23 cellular contexts compared by ENCODE assay signal in the genomic region with DNA sequence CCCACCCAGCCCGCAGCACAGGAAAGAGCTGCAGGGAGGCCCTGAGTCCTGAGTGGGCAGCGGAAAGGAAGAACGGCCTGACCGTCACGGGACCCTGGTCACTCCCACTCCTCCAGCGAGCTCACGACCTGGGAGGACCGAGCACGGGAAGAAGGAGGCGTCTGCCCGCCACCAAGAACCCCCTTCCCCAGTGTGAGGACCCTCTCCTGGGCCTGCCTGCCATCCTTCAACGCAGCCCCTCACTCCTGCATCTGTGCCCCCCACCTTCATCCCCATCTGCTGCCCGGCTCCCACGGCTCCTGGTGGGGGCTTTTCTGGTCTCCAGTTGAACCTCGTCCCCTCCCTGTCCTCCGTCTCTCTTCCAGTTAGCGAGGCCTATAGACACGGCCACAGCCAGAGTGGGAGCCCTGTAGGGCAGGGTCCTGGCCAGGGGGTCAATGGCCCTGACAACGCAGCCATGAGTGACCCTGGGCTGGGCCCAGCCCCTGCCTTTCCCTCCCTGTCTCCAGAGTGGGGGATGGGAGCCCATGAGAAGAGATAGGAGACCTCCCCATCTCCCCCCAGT. TPM values are rescaled to one million over a fixed set of nuclear protein-coding genes. Genes with fewer than 3 reads are reported as not detected.
A peak's percentile ranks its signal among the peaks of the same experiment; 100 is the strongest.
DNase-seq lines count a peak whose midpoint lies in the region; ATAC-seq and TF ChIP-seq lines count a peak whose summit lies in the region.
"Had no signal": no experiment of that assay in that cellular context is flagged by ENCODE, and none has a peak within 500 bp of the region (broad histone marks: within the 10 kb centered on the region; RNA-seq: fewer than 3 reads in every experiment).

No MANE protein-coding gene starts in this region.

- H3K4me1 ChIP-seq in esophagus muscularis mucosa = peaks cover 0 to 12% (median 6%) of the 10 kb centered on the region in 4 donors
- H3K4me1 ChIP-seq in osteoblast (ENCODE audit: insufficient read depth, low read length) = no peaks in the 10 kb centered on the region
- H3K4me1 ChIP-seq in CD8-positive, alpha-beta memory T cell (ENCODE audit: insufficient read depth, low read length) = no peaks in the 10 kb centered on the region

- H3K79me2 ChIP-seq in osteoblast (ENCODE audit: insufficient read depth, low read length) = no peaks in the 10 kb centered on the region

- H3K4me1 Mint-ChIP-seq in stimulated activated naive CD8-positive, alpha-beta T cell treated with anti-CD3 and anti-CD28 coated beads, Interleukin-15, amount 100 ng/mL, for 72 hours = peaks cover under 1% of the 10 kb centered on the region
- H3K4me1 Mint-ChIP-seq in CD8-positive, alpha-beta memory T cell = peaks cover 0 to 9% (median 6%) of the 10 kb centered on the region in 3 donors

- H3K4me3 ChIP-seq in esophagus muscularis mucosa = no peak overlapping the region
- H3K4me3 ChIP-seq in osteoblast (ENCODE audit: insufficient read depth, low read length) = no peak overlapping the region
- H3K4me3 ChIP-seq in CD8-positive, alpha-beta memory T cell (ENCODE audit: low read length) = no peak overlapping the region
- H3K4me3 ChIP-seq: GM23338 had no signal

- peak overlapping the region in 1 of 2 donors; percentile 40 for H3K27ac Mint-ChIP-seq in stimulated activated naive CD8-positive, alpha-beta T cell treated with anti-CD3 and anti-CD28 coated beads, Interleukin-15, amount 100 ng/mL, for 72 hours
- H3K27ac Mint-ChIP-seq in CD8-positive, alpha-beta memory T cell = no peak overlapping the region
- H3K27ac Mint-ChIP-seq: GM23338 had no signal

- TF ChIP-seq POLR2A in esophagus muscularis mucosa (IDR thresholded peaks at IDR 0.05; ENCODE audit: low read depth) = no peak

- peak; percentile 13 for ATAC-seq in stimulated activated naive CD8-positive, alpha-beta T cell treated with anti-CD3 and anti-CD28 coated beads, Interleukin-15, amount 100 ng/mL, for 72 hours
- ATAC-seq in stimulated activated naive CD8-positive, alpha-beta T cell treated with anti-CD3 and anti-CD28 coated beads, Interleukin-15, Interleukin-2, amounts not matched to agents 100 U/mL and 50 U/mL, for 24 hours = no peak
- no peak for ATAC-seq in GM21786 (IDR thresholded peaks at IDR 0.05; ENCODE audit: unreplicated experiment)
- ATAC-seq: GM23338, Panc1 had no signal

- intact Hi-C loops in esophagus muscularis mucosa (cut with DNase I) = no loop called here

- POLR2A ChIA-PET in CD8-positive, alpha-beta memory T cell (lab: Charles Lee) = no interaction called here

- no peak overlapping the region for H3K4me2 ChIP-seq in osteoblast (ENCODE audit: insufficient read depth, low read length)
- H3K4me2 ChIP-seq: GM23338 had no signal

- 94% methylated on average over 19 of the region's 19 CpGs for WGBS in esophagus muscularis mucosa

- no peaks in the 10 kb centered on the region for H3K27me3 ChIP-seq in esophagus muscularis mucosa
- H3K27me3 ChIP-seq in osteoblast (ENCODE audit: insufficient read depth, low read length) = no peaks in the 10 kb centered on the region
- H3K27me3 ChIP-seq in CD8-positive, alpha-beta memory T cell (ENCODE audit: insufficient read depth, low read length, poor library complexity, severe bottlenecking) = no peaks in the 10 kb centered on the region

- H3K9me3 Mint-ChIP-seq in stimulated activated naive CD8-positive, alpha-beta T cell treated with anti-CD3 and anti-CD28 coated beads, Interleukin-15, amount 100 ng/mL, for 72 hours = peaks cover 5 to 14% of the 10 kb centered on the region in 2 donors
- H3K9me3 Mint-ChIP-seq in CD8-positive, alpha-beta memory T cell = peaks cover 0 to 11% (median 4%) of the 10 kb centered on the region in 5 donors

- TF ChIP-seq EP300 in esophagus muscularis mucosa (IDR thresholded peaks at IDR 0.05) = no peak

- H3K9me3 ChIP-seq in esophagus muscularis mucosa (peaks cover 0 to 21% (median 9%) of the 10 kb centered on the region in 4 donors), osteoblast (ENCODE audit: low read depth, low read length) (no peaks in the 10 kb centered on the region)
- H3K9me3 ChIP-seq in CD8-positive, alpha-beta memory T cell (ENCODE audit: low read length) = no peaks in the 10 kb centered on the region

- CTCF ChIA-PET in CD8-positive, alpha-beta memory T cell (lab: Charles Lee) = no interaction called here

- DNase-seq in stimulated activated naive CD8-positive, alpha-beta T cell treated with anti-CD3 and anti-CD28 coated beads, Interleukin-15, amount 100 ng/mL, for 72 hours = peak in 1 of 2 donors; percentile 3
- no peak for DNase-seq in stimulated activated naive CD8-positive, alpha-beta T cell treated with anti-CD3 and anti-CD28 coated beads, Interleukin-15, Interleukin-2, amounts not matched to agents 100 U/mL and 50 U/mL, for 24 hours
- peak; percentile 50 for DNase-seq in esophagus muscularis mucosa (ENCODE audit: extremely low spot score)
- peak; percentile 63 for DNase-seq in osteoblast (ENCODE audit: insufficient read length, low spot score, missing footprints)
- DNase-seq in CD8-positive, alpha-beta memory T cell = no peak
- DNase-seq in occipital lobe (lab: John Stamatoyannopoulos, UW) = no peak
- DNase-seq: CD4-positive, CD25-positive, alpha-beta regulatory T cell; COR-L47; DMS 273 treated with DMSO at 0.1 percent for 48 hours; DMS79 treated with DMSO at 0.1 percent for 48 hours; HCEC 1CT; Karpas-422; MV-4-11; NCI-H1105 treated with DMSO at 0.1 percent for 48 hours; NCI-H1694; NCI-H2081; NCI-H2171; NCI-H524; NCI-H774 had no signal

- H2AFZ ChIP-seq in osteoblast (ENCODE audit: low read length) = no peak overlapping the region
- H2AFZ ChIP-seq: GM23338 had no signal

- peaks cover 11 to 31% (median 15%) of the 10 kb centered on the region in 3 donors for H3K36me3 Mint-ChIP-seq in CD8-positive, alpha-beta memory T cell
- H3K36me3 Mint-ChIP-seq: IgD-negative memory B cell had no signal

- no peak overlapping the region for H3K27ac ChIP-seq in esophagus muscularis mucosa (replicated peaks in 1 of 4)
- no peak overlapping the region for H3K27ac ChIP-seq in osteoblast (ENCODE audit: low read depth, low read length)
- no peak overlapping the region for H3K27ac ChIP-seq in CD8-positive, alpha-beta memory T cell (ENCODE audit: low read depth, low read length)

- no peaks in the 10 kb centered on the region for H4K20me1 ChIP-seq in osteoblast (ENCODE audit: insufficient read depth, low read length)

- TF ChIP-seq CTCF in esophagus muscularis mucosa (IDR thresholded peaks at IDR 0.05) (no peak), osteoblast (IDR thresholded peaks at IDR 0.05; ENCODE audit: extremely low read depth, low read depth, low read length) (no peak)

- H3K36me3 ChIP-seq in esophagus muscularis mucosa (peaks cover 0 to 13% (median 6%) of the 10 kb centered on the region in 4 donors), osteoblast (ENCODE audit: insufficient read depth, low read length) (no peaks in the 10 kb centered on the region)
- no peaks in the 10 kb centered on the region for H3K36me3 ChIP-seq in CD8-positive, alpha-beta memory T cell (ENCODE audit: insufficient read depth, low read length)

- no peak overlapping the region for H3K4me3 Mint-ChIP-seq in stimulated activated naive CD8-positive, alpha-beta T cell treated with anti-CD3 and anti-CD28 coated beads, Interleukin-15, amount 100 ng/mL, for 72 hours
- H3K4me3 Mint-ChIP-seq in CD8-positive, alpha-beta memory T cell = no peak overlapping the region
- H3K4me3 Mint-ChIP-seq: CD4-positive, CD25-positive, alpha-beta regulatory T cell; GM23338; IgD-negative memory B cell had no signal

- no peaks in the 10 kb centered on the region for H3K27me3 Mint-ChIP-seq in stimulated activated naive CD8-positive, alpha-beta T cell treated with anti-CD3 and anti-CD28 coated beads, Interleukin-15, amount 100 ng/mL, for 72 hours
- H3K27me3 Mint-ChIP-seq in CD8-positive, alpha-beta memory T cell = no peaks in the 10 kb centered on the region
- H3K27me3 Mint-ChIP-seq: CD4-positive, CD25-positive, alpha-beta regulatory T cell; IgD-negative memory B cell had no signal

RNA-seq across cellular contexts. Expression of gene MXD4, which starts 41.3 kb away (rescaled TPM):
- 10 to 100 TPM; 38.8 to 86.4 (median 59.2) TPM for total RNA-seq in esophagus muscularis mucosa
- total RNA-seq in osteoblast = 53.3 and 56.8 TPM in 2 replicates
- 10 to 100 TPM; 10.2 to 12.2 TPM for total RNA-seq in CD8-positive, alpha-beta memory T cell
- 47.2 TPM for polyA plus RNA-seq in CD8-positive, alpha-beta memory T cell
- 19.7 TPM for total RNA-seq in occipital lobe

Comparison
In these comparisons a context has a peak if more than half of its experiments do, and no peak if none do; other contexts are left out.
1. DNase-seq: peak in esophagus muscularis mucosa (single experiment) and osteoblast (single experiment); none in stimulated activated naive CD8-positive, alpha-beta T cell treated with anti-CD3 and anti-CD28 coated beads, Interleukin-15, Interleukin-2, amounts not matched to agents 100 U/mL and 50 U/mL, for 24 hours (single experiment), CD8-positive, alpha-beta memory T cell (0 of 5) and occipital lobe (single experiment).